ENCODE assay signal across 7 cellular contexts in the genomic region with DNA sequence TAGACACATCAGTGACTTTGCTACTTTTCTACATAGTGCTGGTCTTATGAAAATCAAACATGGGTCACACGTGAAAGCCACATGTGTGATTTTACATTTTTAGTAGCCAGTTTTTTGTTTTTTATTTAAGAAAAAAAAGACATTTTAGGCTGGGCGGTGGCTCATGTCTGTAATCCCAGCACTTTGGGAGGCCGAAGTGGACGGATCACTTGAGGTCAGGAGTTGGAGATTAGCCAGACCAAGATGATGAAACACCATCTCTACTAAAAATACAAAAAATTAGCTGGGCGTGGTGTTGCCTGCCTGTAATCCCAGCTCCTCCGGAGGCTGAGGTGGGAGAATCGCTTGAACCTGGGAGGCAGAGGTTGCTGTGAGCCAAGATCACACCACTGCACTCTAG.
DNase-seq lines count a peak whose midpoint lies in the region; FAIRE-seq and TF ChIP-seq lines count a peak whose summit lies in the region.
"Not testable (repeated sequence)": the region's sequence is repeated elsewhere in the genome, so short reads cannot be mapped to it uniquely, and the experiment has no call there.

No MANE protein-coding gene starts in this region.

- H3K27ac ChIP-seq in fibroblast of lung (ENCODE audit: insufficient read depth, low read length): not testable (repeated sequence)

- H3K27me3 ChIP-seq in MG63; fibroblast of lung (ENCODE audit: control insufficient read depth, insufficient read depth, low read length): not testable (repeated sequence)

- not testable (repeated sequence) for H3K9me3 ChIP-seq in MG63; fibroblast of lung (ENCODE audit: control insufficient read depth, insufficient read depth, low read depth, low read length)

- not testable (repeated sequence) for H3K4me1 ChIP-seq in fibroblast of lung (ENCODE audit: control insufficient read depth, extremely low read depth, insufficient read depth, low read length)

- FAIRE-seq in H54 (lab: Jason Lieb, UNC): peak; percentile 41

- not testable (repeated sequence) for H3K79me2 ChIP-seq in fibroblast of lung (ENCODE audit: control insufficient read depth, insufficient read depth, low read length)

- not testable (repeated sequence) for TF ChIP-seq POLR2A in H54 (IDR thresholded peaks at IDR 0.05; ENCODE audit: low read depth, low read length)

- H4K20me1 ChIP-seq in fibroblast of lung (ENCODE audit: control insufficient read depth, extremely low read depth, insufficient read depth, low read length): not testable (repeated sequence)

- H2AFZ ChIP-seq in fibroblast of lung (ENCODE audit: low read length): not testable (repeated sequence)

- peak; percentile 4 for DNase-seq in EH (ENCODE audit: low read depth)
- DNase-seq in H54 (ENCODE audit: insufficient read length, low spot score): not testable (repeated sequence)
- DNase-seq in MG63: peak; percentile 24
- DNase-seq in astrocyte of the hippocampus (ENCODE audit: low read depth, low spot score): peak; percentile 22
- peak; percentile 55 to 75 for DNase-seq in fibroblast of lung (ENCODE audit: low read depth in 2 of 2)
- DNase-seq in foreskin fibroblast: peak; percentile 36 to 80
- peak; percentile 22 for DNase-seq in renal cortical epithelial cell (ENCODE audit: low read depth)

- not testable (repeated sequence) for H3K4me2 ChIP-seq in fibroblast of lung (ENCODE audit: extremely low read depth, insufficient read depth, low read length)

- not testable (repeated sequence) for H3K9ac ChIP-seq in fibroblast of lung (ENCODE audit: insufficient read depth, low read length)

- TF ChIP-seq CTCF in fibroblast of lung (conservative IDR thresholded peaks at IDR 0.05 in 1 of 2, IDR thresholded peaks at IDR 0.05 in 1 of 2; ENCODE audit: low read depth in 1 of 2, low read length in 2 of 2); foreskin fibroblast (IDR thresholded peaks at IDR 0.05; ENCODE audit: low read depth, low read length): not testable (repeated sequence)

- not testable (repeated sequence) for H3K4me3 ChIP-seq in MG63; fibroblast of lung (replicated peaks in 1 of 4; ENCODE audit: control extremely low read depth in 1 of 4, insufficient read depth in 1 of 4, low read depth in 3 of 4, low read length in 4 of 4); foreskin fibroblast (ENCODE audit: low read depth in 1 of 2, low read length in 2 of 2)

- H3K36me3 ChIP-seq in MG63; fibroblast of lung (ENCODE audit: control insufficient read depth, insufficient read depth, low read length): not testable (repeated sequence)
